19 cellular contexts compared by ENCODE assay signal in the genomic region with DNA sequence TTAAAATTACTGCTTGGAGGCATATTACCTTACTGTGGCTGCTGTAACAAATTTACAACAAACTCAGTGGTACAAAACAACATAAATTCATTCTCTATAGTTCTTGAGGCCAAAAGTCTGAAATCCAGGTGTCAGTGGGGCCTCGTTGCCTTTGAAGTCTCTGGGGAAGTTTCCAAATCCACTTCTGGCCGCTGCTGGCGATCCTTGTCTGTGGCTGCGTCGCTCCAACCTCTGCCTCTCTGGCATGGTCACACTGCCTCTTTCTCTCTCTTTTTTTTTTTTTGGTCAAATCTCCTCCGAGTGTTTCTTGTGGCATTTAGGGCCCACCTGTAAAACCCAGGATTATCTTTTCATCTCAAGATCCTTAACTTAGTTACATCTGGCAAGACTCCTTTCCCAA.
DNase-seq lines count a peak whose midpoint lies in the region; ATAC-seq and TF ChIP-seq lines count a peak whose summit lies in the region.
"Had no signal": no experiment of that assay in that cellular context is flagged by ENCODE, and none has a peak within 500 bp of the region (broad histone marks: within the 10 kb centered on the region; RNA-seq: fewer than 3 reads in every experiment).

No MANE protein-coding gene starts in this region.

- no peak for TF ChIP-seq CTCF in nephron (IDR thresholded peaks at IDR 0.05; ENCODE audit: unreplicated experiment in 3 of 3)
- no peak for TF ChIP-seq CTCF in thyroid gland (IDR thresholded peaks at IDR 0.05)

- peaks cover 44% of the 10 kb centered on the region for H3K4me1 Mint-ChIP-seq in nephron
- H3K4me1 Mint-ChIP-seq: B cell had no signal

- H3K4me3 Mint-ChIP-seq in nephron = no peak overlapping the region
- H3K4me3 Mint-ChIP-seq: B cell; CD4-positive, alpha-beta T cell; CD8-positive, alpha-beta T cell had no signal

- no peak overlapping the region for H3K4me3 ChIP-seq in thyroid gland (replicated peaks in 1 of 3)
- H3K4me3 ChIP-seq: A549; BLaER1 treated with 17β-estradiol and CSF1 and Interleukin-3, amounts not matched to agents 10 nM and 100 nM; GM12878 had no signal

- no peaks in the 10 kb centered on the region for H3K27me3 Mint-ChIP-seq in nephron (ENCODE audit: low read depth)
- H3K27me3 Mint-ChIP-seq: B cell; CD4-positive, alpha-beta T cell had no signal

- ATAC-seq in left colon (peak; percentile 7), GM21423 (IDR thresholded peaks at IDR 0.05; ENCODE audit: unreplicated experiment) (no peak)
- ATAC-seq: A549; CD8-positive, alpha-beta T cell; GM12878 had no signal

- intact Hi-C loops in left colon (cut with DNase I, micrococcal nuclease) = no loop called here
- intact Hi-C loops in thyroid gland (cut with DNase I) = no loop called here

- H3K27ac ChIP-seq in thyroid gland = peak overlapping the region in 1 of 3 donors; percentile 38
- H3K27ac ChIP-seq: 22Rv1; A549; BLaER1 treated with 17β-estradiol and CSF1 and Interleukin-3, amounts not matched to agents 10 nM and 100 nM; C4-2B had no signal

- H3K4me1 ChIP-seq in thyroid gland = peaks cover 15 to 25% of the 10 kb centered on the region in 2 donors
- H3K4me1 ChIP-seq: A549, Caco-2 had no signal

- no peaks in the 10 kb centered on the region for H3K9me3 Mint-ChIP-seq in nephron
- H3K9me3 Mint-ChIP-seq: CD8-positive, alpha-beta T cell had no signal

- TF ChIP-seq POLR2A in thyroid gland (IDR thresholded peaks at IDR 0.05) = no peak

- in situ Hi-C loops in G401 (cut with HindIII; ENCODE audit: low sequenced_read_pairs) = no loop called here

- peak overlapping the region; percentile 17 to 44 (median 43) for H3K27ac Mint-ChIP-seq in nephron
- H3K27ac Mint-ChIP-seq: B cell; CD4-positive, alpha-beta T cell; CD8-positive, alpha-beta T cell had no signal

- no peaks in the 10 kb centered on the region for H3K27me3 ChIP-seq in thyroid gland
- H3K27me3 ChIP-seq: BLaER1 treated with 17β-estradiol and CSF1 and Interleukin-3, amounts not matched to agents 10 nM and 100 nM had no signal

- no peaks in the 10 kb centered on the region for H3K36me3 ChIP-seq in thyroid gland
- H3K36me3 ChIP-seq: BLaER1 treated with 17β-estradiol and CSF1 and Interleukin-3, amounts not matched to agents 10 nM and 100 nM had no signal

- DNase-seq in left colon = peak in 1 of 2 donors; percentile 8
- DNase-seq in thyroid gland = peak; percentile 70 to 71
- DNase-seq in G401 (ENCODE audit: low spot score) = no peak
- no peak for DNase-seq in NCI-H226
- DNase-seq: AML-193; Caco-2; Calu3; CD4-positive, alpha-beta T cell; CD8-positive, alpha-beta T cell; DMS79 treated with DMSO at 0.1 percent for 48 hours; GDM1 had no signal

- no peaks in the 10 kb centered on the region for H3K9me3 ChIP-seq in thyroid gland
- H3K9me3 ChIP-seq: A549; BLaER1 treated with 17β-estradiol and CSF1 and Interleukin-3, amounts not matched to agents 10 nM and 100 nM; Caco-2 had no signal

- no peaks in the 10 kb centered on the region for H3K36me3 Mint-ChIP-seq in nephron (ENCODE audit: low read depth)
- H3K36me3 Mint-ChIP-seq: CD8-positive, alpha-beta T cell had no signal

- 29 to 31% methylated on average over 6 of the region's 6 CpGs for WGBS in thyroid gland, 2 donors

Comparison
In these comparisons a context has a peak if more than half of its experiments do, and no peak if none do; other contexts are left out.
1. DNase-seq: peak in thyroid gland (2 of 2); none in G401 (single experiment) and NCI-H226 (single experiment).